12 cellular contexts compared by ENCODE assay signal in genomic region chr6:156691018-156691417, GRCh38.
A peak's percentile ranks its signal among the peaks of the same experiment; 100 is the strongest.
DNase-seq lines count a peak whose midpoint lies in the region; ATAC-seq, FAIRE-seq and TF ChIP-seq lines count a peak whose summit lies in the region.
"Had no signal": no experiment of that assay in that cellular context is flagged by ENCODE, and none has a peak within 500 bp of the region (broad histone marks: within the 10 kb centered on the region; RNA-seq: fewer than 3 reads in every experiment).

No MANE protein-coding gene starts in this region.

- ATAC-seq in GM18909 (IDR thresholded peaks at IDR 0.05; ENCODE audit: poor library complexity, unreplicated experiment) (peak; percentile 66), GM21529 (IDR thresholded peaks at IDR 0.05; ENCODE audit: unreplicated experiment) (peak; percentile 62), HG03135 (IDR thresholded peaks at IDR 0.05; ENCODE audit: unreplicated experiment) (peak; percentile 40), SK-N-SH treated with all-trans-retinoic acid at 6 μM for 48 hours (no peak)

- intact Hi-C loops in adrenal gland (cut with DNase I) (loop anchor here in 1 of 2 donors (5.0 kb wide), 1 partner anchor 81 kb away; no protein-coding TSS in a partner anchor), kidney (cut with DNase I) (no loop called here)

- no peak for TF ChIP-seq POLR2A in adrenal gland (IDR thresholded peaks at IDR 0.05)

- FAIRE-seq in kidney (lab: Jason Lieb, UNC) = no peak
- FAIRE-seq: H54 had no signal

- TF ChIP-seq CTCF in adrenal gland (IDR thresholded peaks at IDR 0.05) (no peak), kidney (IDR thresholded peaks at IDR 0.05; ENCODE audit: borderline replicate concordance, extremely low read depth, insufficient read depth) (no peak)

- no peaks in the 10 kb centered on the region for H3K27me3 ChIP-seq in adrenal gland
- H3K27me3 ChIP-seq: colonic mucosa, right atrium auricular region had no signal

- H3K4me1 ChIP-seq in adrenal gland (replicated peaks in 1 of 2) = peaks cover 2 to 8% of the 10 kb centered on the region in 2 donors
- H3K4me1 ChIP-seq in kidney (ENCODE audit: control insufficient read depth in 1 of 2, insufficient read depth in 1 of 2, low read depth in 1 of 2, low read length in 2 of 2) = peaks cover 2 to 4% of the 10 kb centered on the region in 2 donors
- H3K4me1 ChIP-seq: colonic mucosa had no signal

- H3K9me3 ChIP-seq in adrenal gland (replicated peaks in 1 of 3) (no peaks in the 10 kb centered on the region), kidney (ENCODE audit: control insufficient read depth in 1 of 2, low read length in 2 of 2) (no peaks in the 10 kb centered on the region)
- H3K9me3 ChIP-seq: colonic mucosa, right atrium auricular region had no signal

- WGBS in adrenal gland, 4 donors = 80 to 88% (median 84%) methylated on average over 4 of the region's 4 CpGs

- DNase-seq in germinal center (ENCODE audit: low spot score) (peak; percentile 31), adrenal gland (no peak), kidney (no peak)
- DNase-seq: colonic mucosa, DMS153, mesendoderm had no signal

- H3K36me3 ChIP-seq in adrenal gland (replicated peaks in 1 of 2) (no peaks in the 10 kb centered on the region), kidney (ENCODE audit: control insufficient read depth in 1 of 2, insufficient read depth in 2 of 2, low read length in 2 of 2) (no peaks in the 10 kb centered on the region)
- H3K36me3 ChIP-seq: colonic mucosa, right atrium auricular region had no signal

- H3K9ac ChIP-seq in kidney (ENCODE audit: low read length in 2 of 2) = no peak overlapping the region

- H3K27ac ChIP-seq in adrenal gland = no peak overlapping the region
- H3K27ac ChIP-seq in kidney (ENCODE audit: low read depth in 2 of 2, low read length in 2 of 2) = no peak overlapping the region
- H3K27ac ChIP-seq: colonic mucosa, right atrium auricular region had no signal

- H3K4me3 ChIP-seq in adrenal gland (no peak overlapping the region), kidney (ENCODE audit: low read length in 2 of 2) (no peak overlapping the region)
- H3K4me3 ChIP-seq: colonic mucosa, right atrium auricular region had no signal

TF ChIP-seq in SK-N-SH treated with all-trans-retinoic acid at 6 μM for 48 hours, 23 proteins besides CTCF, POLR2A, EP300 and RAD21:
- TF ChIP-seq ZC3H10 (CRISPR knock-in tag; IDR thresholded peaks at IDR 0.05) (no peak), ZNF70 (CRISPR knock-in tag; IDR thresholded peaks at IDR 0.05) (no peak), GLIS3 (CRISPR knock-in tag; IDR thresholded peaks at IDR 0.05) (no peak), CSRNP3 (CRISPR knock-in tag; IDR thresholded peaks at IDR 0.05) (no peak), ZFP30 (CRISPR knock-in tag; IDR thresholded peaks at IDR 0.05) (no peak), BACH2 (CRISPR knock-in tag; IDR thresholded peaks at IDR 0.05; ENCODE audit: borderline replicate concordance) (no peak), ESRRG (CRISPR knock-in tag; IDR thresholded peaks at IDR 0.05) (no peak), PPARA (CRISPR knock-in tag; IDR thresholded peaks at IDR 0.05; ENCODE audit: borderline replicate concordance) (no peak), TCF4 (CRISPR knock-in tag; IDR thresholded peaks at IDR 0.05; ENCODE audit: borderline replicate concordance) (no peak), ISL1 (CRISPR knock-in tag; IDR thresholded peaks at IDR 0.05) (no peak), POU6F1 (CRISPR knock-in tag; IDR thresholded peaks at IDR 0.05; ENCODE audit: borderline replicate concordance, low read depth) (no peak), ZNF8 (CRISPR knock-in tag; IDR thresholded peaks at IDR 0.05) (no peak), ZFP3 (CRISPR knock-in tag; IDR thresholded peaks at IDR 0.05) (no peak)
